Comparison of ENCODE assay signal across 24 cellular contexts in genomic region chr4:7862561-7863200, GRCh38.
DNase-seq lines count a peak whose midpoint lies in the region; ATAC-seq, FAIRE-seq and TF ChIP-seq lines count a peak whose summit lies in the region.
"Had no signal": no experiment of that assay in that cellular context is flagged by ENCODE, and none has a peak within 500 bp of the region (broad histone marks: within the 10 kb centered on the region; RNA-seq: fewer than 3 reads in every experiment).

No MANE protein-coding gene starts in this region.

- H3K4me3 Mint-ChIP-seq in astrocyte (ENCODE audit: unreplicated experiment) = no peak overlapping the region

- no peaks in the 10 kb centered on the region for H3K9me3 ChIP-seq in left ventricle myocardium inferior (replicated peaks)
- H3K9me3 ChIP-seq in astrocyte (ENCODE audit: insufficient read depth, low read depth, low read length) = no peaks in the 10 kb centered on the region
- H3K9me3 ChIP-seq: esophagus squamous epithelium, neutrophil, tibial nerve had no signal

- H3K27me3 ChIP-seq in left ventricle myocardium inferior (ENCODE audit: low read depth) (no peaks in the 10 kb centered on the region), astrocyte (ENCODE audit: insufficient read depth, low read length) (no peaks in the 10 kb centered on the region)
- H3K27me3 ChIP-seq: esophagus squamous epithelium, neutrophil, tibial nerve had no signal

- H3K9me3 Mint-ChIP-seq in astrocyte (ENCODE audit: unreplicated experiment) = peaks cover 2% of the 10 kb centered on the region

- H3K27ac ChIP-seq in left ventricle myocardium inferior (replicated peaks) = peak overlapping the region; percentile 4
- H3K27ac ChIP-seq in astrocyte (ENCODE audit: low read depth, low read length) = peak overlapping the region; percentile 96
- H3K27ac ChIP-seq: neutrophil had no signal

- TF ChIP-seq CTCF in left ventricle myocardium inferior (IDR thresholded peaks at IDR 0.05; ENCODE audit: borderline replicate concordance) (no peak), astrocyte (IDR thresholded peaks at IDR 0.05; ENCODE audit: insufficient read depth, low read depth, low read length) (no peak)

- H3K4me1 Mint-ChIP-seq in astrocyte (ENCODE audit: low read depth, unreplicated experiment) = peaks cover 41% of the 10 kb centered on the region

- intact Hi-C loops in left ventricle myocardium inferior (cut with micrococcal nuclease) (no loop called here), left cardiac atrium (cut with DNase I) (loop anchor here in 1 of 2 donors (10.0 kb wide), 1 partner anchor 72 kb away; the partner anchor contains the start of gene AFAP1)

- H2AFZ ChIP-seq in astrocyte (ENCODE audit: low read depth, low read length) = no peak overlapping the region

- H4K20me1 ChIP-seq in astrocyte (ENCODE audit: insufficient read depth, low read length) = no peaks in the 10 kb centered on the region

- H3K4me2 ChIP-seq in astrocyte (ENCODE audit: low read length) = peak overlapping the region; percentile 22

- H3K36me3 ChIP-seq in left ventricle myocardium inferior (peaks cover 6% of the 10 kb centered on the region), astrocyte (ENCODE audit: insufficient read depth, low read length) (peaks cover 29% of the 10 kb centered on the region)

- no peak overlapping the region for H3K27ac Mint-ChIP-seq in astrocyte (ENCODE audit: unreplicated experiment)
- H3K27ac Mint-ChIP-seq: activated T-helper 2 cell treated with anti-CD3 and anti-CD28 coated beads, Interferon-gamma antibody, Interleukin-2, Interleukin-4, amounts not matched to agents 10 μg/mL and 5 μg/mL and 100 μg/mL, durations not matched to agents 14 hours and 24 hours and 36 hours had no signal

- H3K4me3 ChIP-seq in left ventricle myocardium inferior = no peak overlapping the region
- no peak overlapping the region for H3K4me3 ChIP-seq in astrocyte (ENCODE audit: insufficient read depth, low read depth, low read length)
- H3K4me3 ChIP-seq: esophagus squamous epithelium, tibial nerve had no signal

- H3K4me1 ChIP-seq in left ventricle myocardium inferior = peaks cover 27% of the 10 kb centered on the region
- peaks cover 51% of the 10 kb centered on the region for H3K4me1 ChIP-seq in astrocyte (ENCODE audit: insufficient read depth, low read length)

- H3K9ac ChIP-seq in astrocyte (ENCODE audit: low read length) = peak overlapping the region; percentile 45

- no peaks in the 10 kb centered on the region for H3K27me3 Mint-ChIP-seq in astrocyte (ENCODE audit: low read depth, unreplicated experiment)

- H3K79me2 ChIP-seq in astrocyte (ENCODE audit: insufficient read depth, low read length) = peaks cover 83% of the 10 kb centered on the region

- no peak for FAIRE-seq in astrocyte (lab: Jason Lieb, UNC)
- FAIRE-seq: bronchial epithelial cell, kidney had no signal

- no peak for DNase-seq in left ventricle myocardium inferior
- no peak for DNase-seq in left cardiac atrium
- no peak for DNase-seq in astrocyte (ENCODE audit: low read depth)
- DNase-seq in left kidney (ENCODE audit: low read depth, low spot score) = peak; percentile 57
- no peak for DNase-seq in NCI-H2196 treated with DMSO at 0.1 percent for 48 hours (lab: John Stamatoyannopoulos, UW; ENCODE audit: unreplicated experiment)
- DNase-seq: activated CD4-positive, alpha-beta T cell treated with anti-CD3 and anti-CD28 coated beads for 1 hour; CD4-positive, alpha-beta memory T cell; DMS79 treated with DMSO at 0.1 percent for 48 hours; esophagus squamous epithelium; Kasumi-1; kidney; NCI-H1105; NCI-H2107; NCI-H526; SHP77; stimulated activated naive CD4-positive, alpha-beta T cell treated with Interleukin-2 at 50 U/mL for 16 hours had no signal

- ATAC-seq in left cardiac atrium (no peak), GM18861 (IDR thresholded peaks at IDR 0.05; ENCODE audit: unreplicated experiment) (no peak), GM18868 (IDR thresholded peaks at IDR 0.05; ENCODE audit: unreplicated experiment) (no peak), HG03139 (IDR thresholded peaks at IDR 0.05; ENCODE audit: unreplicated experiment) (no peak)
- ATAC-seq: HCT116 had no signal

- H3K36me3 Mint-ChIP-seq in astrocyte (ENCODE audit: low read depth, unreplicated experiment) = peaks cover 33% of the 10 kb centered on the region
